ENCODE assay signal across 18 cellular contexts in genomic region chr10:103727546-103727963, GRCh38.
DNase-seq lines count a peak whose midpoint lies in the region; ATAC-seq, FAIRE-seq and TF ChIP-seq lines count a peak whose summit lies in the region.
"Had no signal": no experiment of that assay in that cellular context is flagged by ENCODE, and none has a peak within 500 bp of the region (broad histone marks: within the 10 kb centered on the region; RNA-seq: fewer than 3 reads in every experiment).

No MANE protein-coding gene starts in this region.

- intact Hi-C loops in posterior cingulate gyrus (cut with DNase I): no loop called here

- no peaks in the 10 kb centered on the region for H3K27me3 ChIP-seq in GM23338 (ENCODE audit: insufficient read depth)
- H3K27me3 ChIP-seq: transverse colon had no signal

- H3K79me2 ChIP-seq in GM23338 (replicated peaks; ENCODE audit: insufficient read depth): no peaks in the 10 kb centered on the region

- no peaks in the 10 kb centered on the region for H3K36me3 Mint-ChIP-seq in GM23338 (ENCODE audit: low read depth)
- H3K36me3 Mint-ChIP-seq: naive B cell had no signal

- DNase-seq in GM23338 (ENCODE audit: low spot score): no peak
- DNase-seq in cerebellar nuclear complex (lab: John Stamatoyannopoulos, UW): peak; percentile 49 to 84
- peak; percentile 47 to 78 for DNase-seq in hippocampal formation (lab: John Stamatoyannopoulos, UW)
- DNase-seq in posterior cingulate gyrus: peak; percentile 49 to 95 (median 62)
- DNase-seq in NCI-H1417 treated with DMSO at 0.1 percent for 48 hours (lab: John Stamatoyannopoulos, UW): no peak
- DNase-seq in GM12891 (ENCODE audit: insufficient read length, low spot score): no peak
- no peak for DNase-seq in COLO668 (lab: John Stamatoyannopoulos, UW; ENCODE audit: unreplicated experiment)
- DNase-seq: activated CD4-positive, alpha-beta T cell treated with anti-CD3 and anti-CD28 coated beads for 1 hour; islet precursor cell; naive B cell; NCI-H2029 treated with DMSO at 0.1 percent for 48 hours; NCI-H82; transverse colon had no signal

- H4K20me1 ChIP-seq in GM23338 (replicated peaks; ENCODE audit: insufficient read depth): no peaks in the 10 kb centered on the region

- H3K9me3 Mint-ChIP-seq in GM23338: no peaks in the 10 kb centered on the region
- H3K9me3 Mint-ChIP-seq: naive B cell had no signal

- no peaks in the 10 kb centered on the region for H3K9me2 ChIP-seq in GM23338 (ENCODE audit: insufficient read depth)

- no peak overlapping the region for H3K4me3 Mint-ChIP-seq in GM23338
- H3K4me3 Mint-ChIP-seq: naive B cell had no signal

- ATAC-seq in GM23338: peak; percentile 24; the same call in 2 of the 3 replicates
- no peak for ATAC-seq in GM21723 (IDR thresholded peaks at IDR 0.05; ENCODE audit: unreplicated experiment)

- H3K4me1 Mint-ChIP-seq in GM23338: peaks cover 30% of the 10 kb centered on the region
- H3K4me1 Mint-ChIP-seq: naive B cell had no signal

- FAIRE-seq in GM12891 (lab: Jason Lieb, UNC): no peak
- FAIRE-seq: endometrium, frontal cortex, H54, HTR-8/SVneo had no signal

- H2AFZ ChIP-seq in GM23338: no peak overlapping the region

- H3K36me3 ChIP-seq in GM23338 (ENCODE audit: insufficient read depth): no peaks in the 10 kb centered on the region
- H3K36me3 ChIP-seq: transverse colon had no signal

- H3K4me3 ChIP-seq in GM23338: no peak overlapping the region
- H3K4me3 ChIP-seq: transverse colon had no signal

- no peak overlapping the region for H3K4me2 ChIP-seq in GM23338

- no peak for TF ChIP-seq POLR2A in GM12891 (IDR thresholded peaks at IDR 0.05; ENCODE audit: low read depth, low read length)

- peaks cover 19% of the 10 kb centered on the region for H3K4me1 ChIP-seq in GM23338 (ENCODE audit: insufficient read depth)

- H3K27ac Mint-ChIP-seq in GM23338: no peak overlapping the region

- no peak overlapping the region for H3K27ac ChIP-seq in GM23338 (ENCODE audit: low read depth)

- H3F3A ChIP-seq in GM23338 (replicated peaks; ENCODE audit: low read depth): no peaks in the 10 kb centered on the region

- no peak for TF ChIP-seq CTCF in GM23338 (conservative IDR thresholded peaks at IDR 0.05; ENCODE audit: low read depth in 2 of 2)

- peaks cover 6% of the 10 kb centered on the region for H3K27me3 Mint-ChIP-seq in GM23338 (ENCODE audit: insufficient read depth, low read depth, poor library complexity)

TF ChIP-seq in GM23338, 12 proteins besides CTCF, POLR2A, EP300 and RAD21 (continues in another document):
- TF ChIP-seq ETS1 (IDR thresholded peaks at IDR 0.05): no peak
- TF ChIP-seq EZH2phosphoT487 (IDR thresholded peaks at IDR 0.05; ENCODE audit: unreplicated experiment): no peak
- TF ChIP-seq ZNF114 (CRISPR knock-in tag; IDR thresholded peaks at IDR 0.05): no peak
- no peak for TF ChIP-seq CREB1 (CRISPR knock-in tag; IDR thresholded peaks at IDR 0.05; ENCODE audit: low read depth)

TF ChIP-seq in GM12891, 5 proteins besides CTCF, POLR2A, EP300 and RAD21:
- TF ChIP-seq PAX5 (IDR thresholded peaks at IDR 0.05; ENCODE audit: insufficient read depth, low read length, severe bottlenecking): no peak
- TF ChIP-seq SPI1 (IDR thresholded peaks at IDR 0.05; ENCODE audit: low read depth, low read length): no peak
- no peak for TF ChIP-seq TAF1 (IDR thresholded peaks at IDR 0.05; ENCODE audit: low read depth, low read length)
- TF ChIP-seq POU2F2 (IDR thresholded peaks at IDR 0.05; ENCODE audit: low read depth, low read length): no peak
- no peak for TF ChIP-seq POLR2AphosphoS5 (IDR thresholded peaks at IDR 0.05; ENCODE audit: low read depth, low read length)
TF ChIP-seq in GM12891: peak in this region for 0.

Comparison
In these comparisons a context has a peak if more than half of its experiments do, and no peak if none do; other contexts are left out.
1. DNase-seq: peak in cerebellar nuclear complex (2 of 2), hippocampal formation (2 of 2) and posterior cingulate gyrus (10 of 10); none in GM23338 (single experiment), NCI-H1417 treated with DMSO at 0.1 percent for 48 hours (single experiment), GM12891 (single experiment) and COLO668 (single experiment).